ENCODE assay signal across 22 cellular contexts in genomic region chr12:27493260-27493935, GRCh38. TPM values are rescaled to one million over a fixed set of nuclear protein-coding genes. Genes with fewer than 3 reads are reported as not detected.
DNase-seq lines count a peak whose midpoint lies in the region; ATAC-seq, FAIRE-seq and TF ChIP-seq lines count a peak whose summit lies in the region.
"Had no signal": no experiment of that assay in that cellular context is flagged by ENCODE, and none has a peak within 500 bp of the region (broad histone marks: within the 10 kb centered on the region; RNA-seq: fewer than 3 reads in every experiment).

No MANE protein-coding gene starts in this region.

- no peak for TF ChIP-seq CTCF in A549 (IDR thresholded peaks at IDR 0.05)
- TF ChIP-seq CTCF in epithelial cell of esophagus (IDR thresholded peaks at IDR 0.05; ENCODE audit: insufficient read depth, low read depth, low read length, missing control alignments), result no peak
- TF ChIP-seq CTCF in GM13977 (IDR thresholded peaks at IDR 0.05; ENCODE audit: extremely low read depth, insufficient read depth, missing control alignments), result no peak

- no peak overlapping the region for H3K27ac ChIP-seq in A549
- H3K27ac ChIP-seq in GM23248, result no peak overlapping the region
- H3K27ac ChIP-seq: body of pancreas, gastroesophageal sphincter, KMS-11, lower lobe of right lung, pancreas, sigmoid colon, uterus had no signal

- no peak for TF ChIP-seq RAD21 in A549 (conservative IDR thresholded peaks at IDR 0.05 in 1 of 2, IDR thresholded peaks at IDR 0.05 in 1 of 2)

- H3K9me3 ChIP-seq in A549 (no peaks in the 10 kb centered on the region), GM23248 (ENCODE audit: low read depth) (no peaks in the 10 kb centered on the region)
- H3K9me3 ChIP-seq: body of pancreas, gastroesophageal sphincter, lower lobe of right lung, pancreas, sigmoid colon, uterus had no signal

- CTCF ChIA-PET in A549 (lab: Yijun Ruan, JAX), result no interaction called here

- WGBS in A549 (ENCODE audit: missing lambda C conversion rate), result 48% methylated on average over 6 of the region's 6 CpGs
- 62 to 63% methylated on average over 6 of the region's 6 CpGs for WGBS in GM23248 (ENCODE audit: low coverage in 1 of 2, low lambda C conversion rate in 2 of 2, missing lambda C conversion rate in 2 of 2), 2 experiments

- intact Hi-C loops in left ventricle myocardium superior (cut with micrococcal nuclease), result loop anchor here (10.0 kb wide), 1 partner anchor 49 kb away; the partner anchor contains the start of gene SMCO2

- H3K9me2 ChIP-seq in GM23248 (ENCODE audit: insufficient read depth), result no peaks in the 10 kb centered on the region

- peak; percentile 43 for FAIRE-seq in A549 (lab: Jason Lieb, UNC)

- H3K4me2 ChIP-seq in A549 (no peak overlapping the region), GM23248 (ENCODE audit: unreplicated experiment) (no peak overlapping the region)
- H3K4me2 ChIP-seq: KMS-11 had no signal

- H3K36me3 ChIP-seq in GM23248 (ENCODE audit: low read depth), result no peaks in the 10 kb centered on the region
- H3K36me3 ChIP-seq: gastroesophageal sphincter, lower lobe of right lung, pancreas, sigmoid colon, uterus had no signal

- H3F3A ChIP-seq in GM23248 (ENCODE audit: insufficient read depth), result no peaks in the 10 kb centered on the region

- no peaks in the 10 kb centered on the region for H3K27me3 ChIP-seq in GM23248 (replicated peaks; ENCODE audit: insufficient read depth)
- H3K27me3 ChIP-seq: body of pancreas, gastroesophageal sphincter, pancreas, sigmoid colon, uterus had no signal

- H3K4me1 ChIP-seq in A549, result peaks cover 5% of the 10 kb centered on the region; the same call in 1 of the 3 replicates
- H3K4me1 ChIP-seq in GM23248 (ENCODE audit: insufficient read depth), result no peaks in the 10 kb centered on the region
- H3K4me1 ChIP-seq: gastroesophageal sphincter, lower lobe of right lung, pancreas, sigmoid colon, uterus had no signal

- H3K4me3 ChIP-seq in A549 (no peak overlapping the region), GM23248 (no peak overlapping the region), epithelial cell of esophagus (ENCODE audit: low read length) (no peak overlapping the region)
- H3K4me3 ChIP-seq: body of pancreas, gastroesophageal sphincter, lower lobe of right lung, pancreas, sigmoid colon, uterus had no signal

- in situ Hi-C loops in GM23248 (cut with MboI) (no loop called here), GM13977 (cut with MboI; ENCODE audit: low pct_unique_long_range_greater_than_20kb, low sequenced_read_pairs, unreplicated experiment) (no loop called here)

- no peaks in the 10 kb centered on the region for H3K79me2 ChIP-seq in GM23248 (ENCODE audit: insufficient read depth)

- no peaks in the 10 kb centered on the region for H4K20me1 ChIP-seq in GM23248 (ENCODE audit: insufficient read depth)

- H2AFZ ChIP-seq in GM23248, result no peak overlapping the region

- no peak for TF ChIP-seq EP300 in A549 (IDR thresholded peaks at IDR 0.05)

- TF ChIP-seq POLR2A in A549 (IDR thresholded peaks at IDR 0.05; ENCODE audit: low read length), result no peak

- no peak overlapping the region for H3K9ac ChIP-seq in GM23248
- H3K9ac ChIP-seq: KMS-11 had no signal

- POLR2A ChIA-PET in A549 (lab: Yijun Ruan, JAX), result no interaction called here

- ATAC-seq in A549 (no peak), GM21786 (IDR thresholded peaks at IDR 0.05; ENCODE audit: unreplicated experiment) (no peak), left ventricle myocardium superior (no peak)
- ATAC-seq: body of pancreas, gastroesophageal sphincter, lower lobe of right lung, pancreas had no signal

- DNase-seq in A549 (ENCODE audit: low read depth in 1 of 2, low spot score in 1 of 2) (peak; percentile 6 to 25), GM23248 (peak; percentile 13), NOMO-1 treated with DMSO at 0.1 percent for 48 hours (lab: John Stamatoyannopoulos, UW; ENCODE audit: unreplicated experiment) (peak; percentile 59), epithelial cell of esophagus (ENCODE audit: low read depth) (peak; percentile 34), NCI-H1048 (lab: John Stamatoyannopoulos, UW) (no peak), GM13977 (ENCODE audit: low spot score) (no peak), left ventricle myocardium superior (no peak)
- DNase-seq: activated naive CD4-positive, alpha-beta T cell treated with anti-CD3 and anti-CD28 coated beads, Interleukin-2, amount 50 U/mL, for 16 hours; body of pancreas; CD8-positive, alpha-beta memory T cell; lower lobe of right lung; naive B cell; NCI-H446; pancreas; sigmoid colon; stimulated activated CD4-positive, alpha-beta T cell treated with anti-CD3 and anti-CD28 coated beads, Interleukin-1b, Interleukin-23, amount 100 ng/mL, for 48 hours; uterus had no signal

TF ChIP-seq in A549, 52 proteins besides CTCF, POLR2A, EP300 and RAD21 (continues in another document):
- TF ChIP-seq USF2 (IDR thresholded peaks at IDR 0.05) (no peak), ZSCAN20 (CRISPR knock-in tag; IDR thresholded peaks at IDR 0.05) (no peak), CHD2 (IDR thresholded peaks at IDR 0.05; ENCODE audit: low read length, partially characterized antibody) (no peak), REST (IDR thresholded peaks at IDR 0.05) (no peak), RARB (CRISPR knock-in tag; IDR thresholded peaks at IDR 0.05) (no peak), KDM1A (IDR thresholded peaks at IDR 0.05; ENCODE audit: low read depth) (no peak), RFX5 (IDR thresholded peaks at IDR 0.05) (no peak), ZC3H11A (IDR thresholded peaks at IDR 0.05) (no peak), EHMT2 (IDR thresholded peaks at IDR 0.05; ENCODE audit: low read depth) (no peak), JUNB (IDR thresholded peaks at IDR 0.05) (no peak), E2F6 (IDR thresholded peaks at IDR 0.05; ENCODE audit: borderline replicate concordance, low read depth) (no peak), HOXB13 (CRISPR knock-in tag; IDR thresholded peaks at IDR 0.05; ENCODE audit: low read depth) (no peak), HOXB5 (CRISPR knock-in tag; IDR thresholded peaks at IDR 0.05) (no peak), NR3C1 (IDR thresholded peaks at IDR 0.05) (no peak)

RNA-seq across cellular contexts. Expression of gene PPFIBP1, which starts 30.6 kb away (rescaled TPM):
- polyA plus RNA-seq in A549 (2011; rRNA removed), result 85.3 and 89.0 TPM in 2 replicates
- 13.6 and 14.2 TPM in 2 replicates for polyA plus RNA-seq in A549 (2012; cell fraction: cytosol; rRNA removed)
- 13.3 and 25.1 TPM in 2 replicates for polyA plus RNA-seq in A549 (2012; cell fraction: nucleus; rRNA removed)
- polyA plus RNA-seq in A549 (2017; fragmentation: RNase III; extraction: RNeasy Plus Mini Kit Qiagen cat#74134 plus additional on column Dnase treatment), result 24.8 to 31.4 TPM (median 29.8 TPM) in 3 replicates
- polyA minus RNA-seq in A549 (2011; rRNA and poly(A)+ RNA removed), result 87.7 and 105 TPM in 2 replicates
- 99.7 and 101 TPM in 2 replicates for total RNA-seq in GM23248 (2014; rRNA removed; shearing (Covaris generic))
- polyA plus RNA-seq in GM23248 (2016; fragmentation: Nextera tagmentation; extraction: Ambion mirVana), result 80.2 and 86.0 TPM in 2 replicates
- total RNA-seq in left ventricle myocardium superior, result 332 TPM

RNA-seq across cellular contexts. Expression of gene SMCO2, which starts 46.9 kb away (rescaled TPM):
- polyA plus RNA-seq in A549 (2011; rRNA removed), result 0.22 and 0.28 TPM in 2 replicates
- 0.12 and 0.13 TPM in 2 replicates for polyA plus RNA-seq in A549 (2012; cell fraction: cytosol; rRNA removed)
- 0.12 and 0.39 TPM in 2 replicates for polyA plus RNA-seq in A549 (2012; cell fraction: nucleus; rRNA removed)
- 0.08 to 0.14 TPM (median 0.11 TPM) in 3 replicates for polyA plus RNA-seq in A549 (2017; fragmentation: RNase III; extraction: RNeasy Plus Mini Kit Qiagen cat#74134 plus additional on column Dnase treatment)
- not detected in 2 replicates for polyA minus RNA-seq in A549 (2011; rRNA and poly(A)+ RNA removed)
- total RNA-seq in GM23248 (2014; rRNA removed; shearing (Covaris generic)), result not detected in 2 replicates
- 0.18 TPM in 1 of 2 replicates, not detected in the other for polyA plus RNA-seq in GM23248 (2016; fragmentation: Nextera tagmentation; extraction: Ambion mirVana)
- total RNA-seq in left ventricle myocardium superior, result not detected
- total RNA-seq: body of pancreas; CD8-positive, alpha-beta memory T cell; epithelial cell of proximal tubule; G401; gastroesophageal sphincter; sigmoid colon; uterus had no signal
- polyA plus RNA-seq: CD8-positive, alpha-beta memory T cell; pancreas had no signal

Comparison
In these comparisons a context has a peak if more than half of its experiments do, and no peak if none do; other contexts are left out.
1. DNase-seq: peak in A549 (2 of 2), GM23248 (single experiment), NOMO-1 treated with DMSO at 0.1 percent for 48 hours (single experiment) and epithelial cell of esophagus (single experiment); none in NCI-H1048 (single experiment), GM13977 (single experiment) and left ventricle myocardium superior (single experiment).